ENCODE assay signal across 8 cellular contexts in genomic region chr2:218892693-218893348, GRCh38. TPM values are rescaled to one million over a fixed set of nuclear protein-coding genes. Genes with fewer than 3 reads are reported as not detected.
DNase-seq lines count a peak whose midpoint lies in the region; ATAC-seq and TF ChIP-seq lines count a peak whose summit lies in the region.

No MANE protein-coding gene starts in this region.

- H3K27ac ChIP-seq in dorsolateral prefrontal cortex, result peak overlapping the region in 29 of 59 donors; percentile 8 to 75 (median 59)

- TF ChIP-seq CTCF in AG10803 (conservative IDR thresholded peaks at IDR 0.05; ENCODE audit: low read length) (peak; percentile 13; the same call in 1 of the 2 replicates), dorsolateral prefrontal cortex (IDR thresholded peaks at IDR 0.05 in 54 of 56, conservative IDR thresholded peaks at IDR 0.05 in 2 of 56; ENCODE audit: low read depth in 1 of 56, partially characterized antibody in 56 of 56) (peak in 51 of 56 donors; percentile 7 to 71 (median 51)), mesothelial cell of epicardium (IDR thresholded peaks at IDR 0.05; ENCODE audit: unreplicated experiment) (peak; percentile 31)

- ATAC-seq in GM18870 (IDR thresholded peaks at IDR 0.05; ENCODE audit: unreplicated experiment), result peak; percentile 31
- peak; percentile 42 for ATAC-seq in HG03103 (IDR thresholded peaks at IDR 0.05; ENCODE audit: low read depth, unreplicated experiment)

- intact Hi-C loops in dorsolateral prefrontal cortex (cut with DNase I), result loop anchor here in 1 of 2 donors (5.0 kb wide), 1 partner anchor 69 kb away; no protein-coding TSS in a partner anchor

- H3K4me3 ChIP-seq in AG10803 (ENCODE audit: low read length) (peak overlapping the region; percentile 24; the same call in 1 of the 2 replicates), dorsolateral prefrontal cortex (peak overlapping the region; percentile 34 to 70 (median 54))

- CTCF ChIA-PET in activated CD4-positive, alpha-beta T cell treated with anti-CD3 and anti-CD28 coated beads, Interleukin-2, amount 10 ng/mL, durations not matched to agents 7 days and 5 days (lab: Charles Lee), result interaction anchor here (0.6 to 31.8 kb wide), 10 partner anchors 7 to 497 kb away, joined by 3 to 669 read pairs (median 4); partner anchors contain the start of genes DNPEP, TTLL4 and WNT10A

- H3K9me3 Mint-ChIP-seq in activated CD4-positive, alpha-beta T cell treated with anti-CD3 and anti-CD28 coated beads, Interleukin-2, amount 10 ng/mL, durations not matched to agents 7 days and 5 days, result no peaks in the 10 kb centered on the region
- H3K9me3 Mint-ChIP-seq in mesothelial cell of epicardium, result no peaks in the 10 kb centered on the region

- peaks cover 45% of the 10 kb centered on the region for H3K4me1 Mint-ChIP-seq in activated CD4-positive, alpha-beta T cell treated with anti-CD3 and anti-CD28 coated beads, Interleukin-2, amount 10 ng/mL, durations not matched to agents 7 days and 5 days
- H3K4me1 Mint-ChIP-seq in mesothelial cell of epicardium, result peaks cover 44% of the 10 kb centered on the region

- H3K27me3 ChIP-seq in dorsolateral prefrontal cortex, result peaks cover 0 to 31% (median 13%) of the 10 kb centered on the region in 45 donors

- peak overlapping the region; percentile 47 for H3K4me3 Mint-ChIP-seq in activated CD4-positive, alpha-beta T cell treated with anti-CD3 and anti-CD28 coated beads, Interleukin-2, amount 10 ng/mL, durations not matched to agents 7 days and 5 days
- H3K4me3 Mint-ChIP-seq in mesothelial cell of epicardium, result peak overlapping the region; percentile 56

- H3K27me3 Mint-ChIP-seq in activated CD4-positive, alpha-beta T cell treated with anti-CD3 and anti-CD28 coated beads, Interleukin-2, amount 10 ng/mL, durations not matched to agents 7 days and 5 days, result peaks cover 42% of the 10 kb centered on the region
- peaks cover 48% of the 10 kb centered on the region for H3K27me3 Mint-ChIP-seq in mesothelial cell of epicardium (ENCODE audit: low read depth)

- POLR2A ChIA-PET in activated CD4-positive, alpha-beta T cell treated with anti-CD3 and anti-CD28 coated beads, Interleukin-2, amount 10 ng/mL, durations not matched to agents 7 days and 5 days (lab: Charles Lee), result no interaction called here

- DNase-seq in AG10803 (ENCODE audit: low read depth) (peak; percentile 34), NCI-H510A treated with DMSO at 0.1 percent for 48 hours (lab: John Stamatoyannopoulos, UW) (peak; percentile 44), dorsolateral prefrontal cortex (peak in 9 of 10 donors; percentile 39 to 80 (median 55)), mesothelial cell of epicardium (ENCODE audit: low spot score in 2 of 2, unreplicated experiment in 2 of 2) (peak in 1 of 2 experiments; percentile 77)
- DNase-seq in activated CD4-positive, alpha-beta T cell treated with anti-CD3 and anti-CD28 coated beads, Interleukin-2, amount 10 ng/mL, durations not matched to agents 7 days and 5 days, result peak; percentile 83
- DNase-seq in stimulated activated CD8-positive, alpha-beta memory T cell treated with anti-CD3 and anti-CD28 coated beads, Interleukin-15, amount 100 ng/mL, for 4 hours (ENCODE audit: low read depth in 2 of 2), result peak; percentile 70 to 75

- no peaks in the 10 kb centered on the region for H3K36me3 Mint-ChIP-seq in activated CD4-positive, alpha-beta T cell treated with anti-CD3 and anti-CD28 coated beads, Interleukin-2, amount 10 ng/mL, durations not matched to agents 7 days and 5 days (ENCODE audit: low read depth)
- peaks cover 15% of the 10 kb centered on the region for H3K36me3 Mint-ChIP-seq in mesothelial cell of epicardium

- peak overlapping the region; percentile 83 for H3K27ac Mint-ChIP-seq in activated CD4-positive, alpha-beta T cell treated with anti-CD3 and anti-CD28 coated beads, Interleukin-2, amount 10 ng/mL, durations not matched to agents 7 days and 5 days
- H3K27ac Mint-ChIP-seq in mesothelial cell of epicardium, result peak overlapping the region; percentile 99

RNA-seq across cellular contexts. Expression of gene WNT10A, which starts 12.2 kb away (rescaled TPM):
- under 1 TPM; 0.10 TPM for total RNA-seq in activated CD4-positive, alpha-beta T cell treated with anti-CD3 and anti-CD28 coated beads, Interleukin-2, amount 10 ng/mL, durations not matched to agents 7 days and 5 days
- total RNA-seq in dorsolateral prefrontal cortex, result 1 to 10 TPM in 70 of 120 experiments, under 1 TPM in 49, not detected in 1; 0.25 to 3.3 (median 1.1) TPM
- total RNA-seq in mesothelial cell of epicardium, result 50.7 to 53.2 TPM (median 51.8 TPM) in 3 replicates

RNA-seq across cellular contexts. Expression of gene WNT6, which starts 33.2 kb away (rescaled TPM):
- not detected for total RNA-seq in activated CD4-positive, alpha-beta T cell treated with anti-CD3 and anti-CD28 coated beads, Interleukin-2, amount 10 ng/mL, durations not matched to agents 7 days and 5 days
- total RNA-seq in dorsolateral prefrontal cortex, result 1 to 10 TPM in 58 of 120 experiments, under 1 TPM in 56, not detected in 6; 0.31 to 4.9 (median 1.0) TPM
- total RNA-seq in mesothelial cell of epicardium, result 106 to 118 TPM (median 115 TPM) in 3 replicates

Comparison
In these comparisons a context has a peak if more than half of its experiments do, and no peak if none do; other contexts are left out.
1. RNA of gene WNT10A, which starts 12.2 kb away (total RNA-seq): 50.7 to 53.2 TPM in mesothelial cell of epicardium; 0.25 to 3.3 TPM in dorsolateral prefrontal cortex and 0.10 TPM in activated CD4-positive, alpha-beta T cell treated with anti-CD3 and anti-CD28 coated beads, Interleukin-2, amount 10 ng/mL, durations not matched to agents 7 days and 5 days; every median in the first group is over 10 times any median in the second.
2. RNA of gene WNT6, which starts 33.2 kb away (total RNA-seq): 106 to 118 TPM in mesothelial cell of epicardium; 0.31 to 4.9 TPM in dorsolateral prefrontal cortex and not detected in activated CD4-positive, alpha-beta T cell treated with anti-CD3 and anti-CD28 coated beads, Interleukin-2, amount 10 ng/mL, durations not matched to agents 7 days and 5 days; every median in the first group is over 10 times any median in the second.
3. Peak in every context shown above with its lines, with median percentiles within 50 percentile points of each other: CTCF ChIP-seq.